Comparison of ENCODE assay signal across 8 cellular contexts in the genomic region with DNA sequence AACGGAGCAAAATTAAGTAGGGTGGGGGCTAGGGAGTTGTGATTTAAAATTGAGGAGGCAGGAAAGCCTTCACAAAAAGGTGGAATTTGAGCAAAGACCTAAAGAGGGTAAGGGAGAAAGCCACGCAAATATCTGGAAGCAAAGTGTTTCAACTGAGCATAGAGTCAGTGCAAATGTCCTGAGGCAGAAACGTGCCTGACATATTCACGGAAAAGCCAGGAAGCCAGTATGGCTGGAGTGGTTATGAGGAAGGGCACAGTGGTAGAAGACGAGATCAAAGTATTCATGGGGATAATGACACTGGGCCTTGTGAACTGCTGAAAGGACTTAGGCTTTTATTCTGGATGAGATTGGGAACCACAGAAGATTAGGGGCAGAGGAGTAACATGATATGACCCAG.
"Had no signal": no experiment of that assay in that cellular context is flagged by ENCODE, and none has a peak within 500 bp of the region (broad histone marks: within the 10 kb centered on the region; RNA-seq: fewer than 3 reads in every experiment).

No MANE protein-coding gene starts in this region.

- H3K9me3 ChIP-seq: HAP-1 had no signal

- ATAC-seq: GM23338, HCT116 had no signal

- H3K4me3 Mint-ChIP-seq: GM23338 had no signal

- H3K4me3 ChIP-seq: GM23338, HAP-1 had no signal

- H2AFZ ChIP-seq: GM23338 had no signal

- H3K9me3 Mint-ChIP-seq: GM23338 had no signal

- H3K4me2 ChIP-seq: GM23338, KMS-11 had no signal

- H3K27ac ChIP-seq: KMS-11 had no signal

- DNase-seq: H7, IMR-90, KBM-7 had no signal

- H3K4me1 Mint-ChIP-seq: GM23338 had no signal

- H3K27ac Mint-ChIP-seq: GM23338 had no signal

- FAIRE-seq: HTR-8/SVneo had no signal

- H3K9ac ChIP-seq: KMS-11 had no signal

- H3K36me3 ChIP-seq: HAP-1 had no signal

- H3K4me1 ChIP-seq: HAP-1 had no signal
